Comparison of ENCODE assay signal across 16 cellular contexts in the genomic region with DNA sequence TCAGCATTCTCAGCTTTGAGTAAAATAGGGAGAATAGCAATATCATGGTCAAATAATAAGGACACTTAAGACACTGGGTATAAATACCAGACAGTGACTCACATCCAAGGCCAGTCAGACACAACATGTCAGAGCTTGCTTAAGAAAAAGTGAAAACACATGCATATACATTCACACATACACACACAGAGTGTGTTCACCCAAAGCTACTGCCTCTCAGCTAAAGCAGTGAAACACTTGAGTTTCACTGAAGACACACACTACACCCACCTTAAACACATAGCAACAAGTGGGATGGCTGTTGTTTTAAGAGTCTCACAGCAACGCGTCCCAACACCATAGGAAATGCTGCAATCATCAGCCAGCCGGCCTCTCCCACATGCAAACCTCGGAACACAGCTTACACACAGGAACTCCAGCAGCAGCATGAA. TPM values are rescaled to one million over a fixed set of nuclear protein-coding genes. Genes with fewer than 3 reads are reported as not detected.
A peak's percentile ranks its signal among the peaks of the same experiment; 100 is the strongest.
DNase-seq lines count a peak whose midpoint lies in the region; TF ChIP-seq lines count a peak whose summit lies in the region.
"Had no signal": no experiment of that assay in that cellular context is flagged by ENCODE, and none has a peak within 500 bp of the region (broad histone marks: within the 10 kb centered on the region; RNA-seq: fewer than 3 reads in every experiment).

No MANE protein-coding gene starts in this region.

- peaks cover 13% of the 10 kb centered on the region for H3K4me1 ChIP-seq in skeletal muscle satellite cell (ENCODE audit: control insufficient read depth, insufficient read depth, low read length)
- H3K4me1 ChIP-seq: right lobe of liver had no signal

- H3K9ac ChIP-seq in skeletal muscle satellite cell (ENCODE audit: low read depth, low read length), result no peak overlapping the region
- H3K9ac ChIP-seq: KMS-11 had no signal

- peak overlapping the region; percentile 46 for H3K4me2 ChIP-seq in skeletal muscle satellite cell (ENCODE audit: low read length)
- H3K4me2 ChIP-seq: KMS-11 had no signal

- TF ChIP-seq CTCF in choroid plexus epithelial cell (conservative IDR thresholded peaks at IDR 0.05; ENCODE audit: low read depth, low read length) (no peak), GM20000 (IDR thresholded peaks at IDR 0.05; ENCODE audit: extremely low read depth, missing control alignments) (no peak)

- no peaks in the 10 kb centered on the region for H3K9me3 ChIP-seq in skeletal muscle satellite cell (replicated peaks; ENCODE audit: low read length)
- H3K9me3 ChIP-seq: right lobe of liver had no signal

- H3K27me3 ChIP-seq in skeletal muscle satellite cell (ENCODE audit: control insufficient read depth, insufficient read depth, low read length), result no peaks in the 10 kb centered on the region
- H3K27me3 ChIP-seq: right lobe of liver had no signal

- DNase-seq in Kasumi-1 (lab: John Stamatoyannopoulos, UW) (peak; percentile 33 to 54), choroid plexus epithelial cell (ENCODE audit: low read depth) (peak; percentile 73), kidney glomerular epithelial cell (lab: John Stamatoyannopoulos, UW) (peak; percentile 86), GM20000 (ENCODE audit: low spot score) (no peak), A172 (ENCODE audit: low spot score) (no peak)
- DNase-seq in stimulated activated CD4-positive, alpha-beta T cell treated with anti-CD3 and anti-CD28 coated beads, Interleukin-2, amount 100 ng/mL, for 48 hours, result no peak
- DNase-seq: activated CD4-positive, alpha-beta T cell treated with anti-CD3 and anti-CD28 coated beads, Interleukin-2, amount 50 U/mL, for 4 hours; activated naive CD4-positive, alpha-beta T cell; DMS79 treated with DMSO at 0.1 percent for 48 hours; HCEC 1CT; NCI-H2171 treated with DMSO at 0.1 percent for 48 hours; PC-3; right lobe of liver had no signal

- H3K36me3 ChIP-seq in skeletal muscle satellite cell (ENCODE audit: insufficient read depth, low read length), result no peaks in the 10 kb centered on the region
- H3K36me3 ChIP-seq: right lobe of liver had no signal

- H3K4me3 ChIP-seq in choroid plexus epithelial cell (ENCODE audit: low read depth, low read length), result no peak overlapping the region
- no peak overlapping the region for H3K4me3 ChIP-seq in skeletal muscle satellite cell (ENCODE audit: low read length)
- H3K4me3 ChIP-seq: right lobe of liver had no signal

RNA-seq across cellular contexts. Expression of a gene that starts 14.4 kb away (rescaled TPM):
- total RNA-seq in skeletal muscle satellite cell (2012; rRNA removed), result 0.44 and 0.51 TPM in 2 replicates
- total RNA-seq in A172 (2014; rRNA removed; shearing (Covaris generic)), result not detected in 2 replicates
- total RNA-seq: PC-3; T-helper 2 cell treated with Interferon-gamma antibody and Interleukin-4, amounts not matched to agents 100 ng/mL and 5 ng/mL, for 36 hours had no signal

Comparison
In these comparisons a context has a peak if more than half of its experiments do, and no peak if none do; other contexts are left out.
1. DNase-seq: peak in Kasumi-1 (2 of 2), choroid plexus epithelial cell (single experiment) and kidney glomerular epithelial cell (single experiment); none in stimulated activated CD4-positive, alpha-beta T cell treated with anti-CD3 and anti-CD28 coated beads, Interleukin-2, amount 100 ng/mL, for 48 hours (0 of 2), GM20000 (single experiment) and A172 (single experiment).